ENCODE assay signal across 24 cellular contexts in the genomic region with DNA sequence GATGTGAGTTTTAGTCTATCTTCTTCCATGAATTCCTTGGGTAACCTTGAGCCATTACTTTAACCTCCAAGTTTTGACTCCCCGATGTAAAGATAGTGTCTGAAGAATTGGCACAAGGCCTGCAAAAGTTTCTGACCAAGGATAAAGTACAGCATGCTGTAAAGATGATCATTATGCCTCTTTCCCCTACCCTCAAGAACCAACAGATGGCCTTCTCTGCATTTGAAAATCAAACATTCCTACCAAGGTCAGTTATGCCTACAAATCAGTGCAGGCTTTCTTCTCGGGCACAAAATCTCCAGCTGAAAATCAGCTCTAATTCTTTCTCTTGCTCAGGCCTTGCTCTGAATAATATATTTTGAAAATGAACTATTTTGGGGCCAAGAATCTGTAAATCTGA.
"Had no signal": no experiment of that assay in that cellular context is flagged by ENCODE, and none has a peak within 500 bp of the region (broad histone marks: within the 10 kb centered on the region; RNA-seq: fewer than 3 reads in every experiment).

No MANE protein-coding gene starts in this region.

- H3K4me1 ChIP-seq: adrenal gland, heart left ventricle, lower lobe of right lung, testis, uterus had no signal

- H3K4me3 ChIP-seq: adrenal gland, heart left ventricle, lower lobe of right lung, sigmoid colon, smooth muscle cell, testis, uterus had no signal

- H3K4me3 Mint-ChIP-seq: activated naive CD8-positive, alpha-beta T cell; activated T-cell treated with anti-CD3 and anti-CD28 coated beads, Interleukin-2, amount 50 U/mL, for 24 hours; activated T-helper 17 cell treated with anti-CD3 and anti-CD28 coated beads, Interleukin-2, amount 50 U/mL, for 72 hours; central memory CD8-positive, alpha-beta T cell; naive B cell; neural crest cell had no signal

- ATAC-seq: activated T-helper 17 cell treated with anti-CD3 and anti-CD28 coated beads, Interleukin-2, amount 50 U/mL, for 72 hours; heart left ventricle; left colon; lower lobe of right lung had no signal

- H3K27me3 Mint-ChIP-seq: activated naive CD8-positive, alpha-beta T cell; activated T-cell treated with anti-CD3 and anti-CD28 coated beads, Interleukin-2, amount 50 U/mL, for 24 hours; activated T-helper 17 cell treated with anti-CD3 and anti-CD28 coated beads, Interleukin-2, amount 50 U/mL, for 72 hours; central memory CD8-positive, alpha-beta T cell had no signal

- H3K27ac Mint-ChIP-seq: activated naive CD8-positive, alpha-beta T cell; activated T-cell treated with anti-CD3 and anti-CD28 coated beads, Interleukin-2, amount 50 U/mL, for 24 hours; activated T-helper 17 cell treated with anti-CD3 and anti-CD28 coated beads, Interleukin-2, amount 50 U/mL, for 72 hours; naive B cell had no signal

- H3K4me1 Mint-ChIP-seq: neural crest cell had no signal

- H3K27ac ChIP-seq: adrenal gland, epithelial cell of prostate, heart left ventricle, lower lobe of right lung, sigmoid colon, testis, uterus had no signal

- H3K9me3 Mint-ChIP-seq: activated T-cell treated with anti-CD3 and anti-CD28 coated beads, Interleukin-2, amount 50 U/mL, for 24 hours; central memory CD8-positive, alpha-beta T cell; neural crest cell had no signal

- H3K4me2 ChIP-seq: smooth muscle cell had no signal

- H3K27me3 ChIP-seq: adrenal gland, heart left ventricle, sigmoid colon, testis, uterus had no signal

- H3K36me3 ChIP-seq: adrenal gland, heart left ventricle, lower lobe of right lung, sigmoid colon, uterus had no signal

- H3K9me3 ChIP-seq: adrenal gland, heart left ventricle, lower lobe of right lung, sigmoid colon, testis, uterus had no signal

- H3K36me3 Mint-ChIP-seq: activated naive CD8-positive, alpha-beta T cell; naive B cell had no signal

- DNase-seq: activated CD4-positive, CD25-positive, alpha-beta regulatory T cell treated with anti-CD3 and anti-CD28 coated beads, Interleukin-2, amount 50 U/mL, for 72 hours; activated naive CD4-positive, alpha-beta T cell; activated T-cell treated with anti-CD3 and anti-CD28 coated beads, Interleukin-2, amount 50 U/mL, for 24 hours; heart left ventricle; left colon; lower lobe of right lung; mesendoderm; naive B cell; occipital lobe; posterior cingulate gyrus; sigmoid colon; stimulated activated CD4-positive, alpha-beta T cell treated with anti-CD3 and anti-CD28 coated beads, Interleukin-15, amount 100 ng/mL, for 24 hours; stimulated activated CD4-positive, alpha-beta T cell treated with anti-CD3 and anti-CD28 coated beads, Interleukin-4, amount 100 ng/mL, for 1 hour; stimulated activated naive CD4-positive, alpha-beta T cell; testis; trophoblast cell; uterus had no signal
